27 cellular contexts compared by ENCODE assay signal in the genomic region with DNA sequence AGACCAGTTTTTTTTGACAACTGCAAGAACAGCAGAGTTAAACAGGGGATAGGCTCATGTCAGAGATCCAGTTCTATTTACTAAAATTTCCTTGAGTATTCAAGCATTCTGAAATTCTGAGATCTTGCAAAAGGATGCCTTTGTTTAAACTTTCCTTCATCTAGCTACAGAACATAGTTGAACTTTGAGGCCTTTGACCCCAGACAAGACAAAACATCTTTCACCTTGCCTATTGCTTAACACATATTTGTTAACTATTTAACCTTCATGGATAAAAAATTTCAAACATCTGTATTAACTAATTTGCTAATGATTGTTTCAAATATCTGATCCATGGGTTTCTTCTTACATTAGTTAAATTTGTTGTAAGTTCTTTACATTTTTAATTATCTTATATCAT. TPM values are rescaled to one million over a fixed set of nuclear protein-coding genes. Genes with fewer than 3 reads are reported as not detected.
DNase-seq lines count a peak whose midpoint lies in the region; ATAC-seq, FAIRE-seq and TF ChIP-seq lines count a peak whose summit lies in the region.
"Had no signal": no experiment of that assay in that cellular context is flagged by ENCODE, and none has a peak within 500 bp of the region (broad histone marks: within the 10 kb centered on the region; RNA-seq: fewer than 3 reads in every experiment).

No MANE protein-coding gene starts in this region.

- H3K4me1 ChIP-seq in liver (ENCODE audit: control insufficient read depth in 4 of 4, insufficient read depth in 4 of 4, low read length in 3 of 4): peaks cover 0 to 2% (median 0%) of the 10 kb centered on the region in 4 donors
- peaks cover 7% of the 10 kb centered on the region for H3K4me1 ChIP-seq in HepG2 (ENCODE audit: insufficient read depth, low read length)
- peaks cover 0 to 20% (median 0%) of the 10 kb centered on the region in 4 donors for H3K4me1 ChIP-seq in right lobe of liver
- H3K4me1 ChIP-seq: BE2C, BLaER1 had no signal

- TF ChIP-seq POLR2A in HepG2 (IDR thresholded peaks at IDR 0.05; ENCODE audit: insufficient read depth in 1 of 2, low read depth in 2 of 2, low read length in 2 of 2) (no peak), right lobe of liver (IDR thresholded peaks at IDR 0.05) (no peak)

- TF ChIP-seq RAD21 in liver (IDR thresholded peaks at IDR 0.05): no peak
- TF ChIP-seq RAD21 in HepG2 (CRISPR knock-in tag; IDR thresholded peaks at IDR 0.05): no peak

- FAIRE-seq in HepG2 (lab: Jason Lieb, UNC): no peak
- FAIRE-seq: GM12878, GM12892, GM19239 had no signal

- TF ChIP-seq CTCF in liver (IDR thresholded peaks at IDR 0.05; ENCODE audit: low read depth, low read length, missing input control): no peak
- no peak for TF ChIP-seq CTCF in HepG2 (CRISPR knock-in tag; IDR thresholded peaks at IDR 0.05)
- TF ChIP-seq CTCF in right lobe of liver (IDR thresholded peaks at IDR 0.05): no peak

- no peaks in the 10 kb centered on the region for H3K79me2 ChIP-seq in HepG2 (ENCODE audit: insufficient read depth, low read length)

- intact Hi-C loops in HepG2 (cut with micrococcal nuclease; ENCODE audit: unreplicated experiment): no loop called here
- intact Hi-C loops in right lobe of liver (cut with DNase I): no loop called here

- CTCF ChIA-PET in HepG2 (lab: Yijun Ruan, JAX; ENCODE audit: low intra/inter-chr PET ratio, low total read pairs): no interaction called here

- H3K4me2 ChIP-seq in HepG2 (ENCODE audit: low read depth, low read length): no peak overlapping the region
- H3K4me2 ChIP-seq: BLaER1 had no signal

- ATAC-seq in HepG2: no peak
- peak; percentile 42 to 81 (median 63) for ATAC-seq in right lobe of liver
- ATAC-seq: GM12878 had no signal

- no peak overlapping the region for H2AFZ ChIP-seq in HepG2 (ENCODE audit: low read length)

- BruUV-seq in HepG2 (replicated peaks; lab: Mats Ljungman, UMichigan): no TSS peak

- H3K9ac ChIP-seq in liver (ENCODE audit: low read depth in 1 of 2, low read length in 2 of 2): no peak overlapping the region
- H3K9ac ChIP-seq in HepG2 (ENCODE audit: insufficient read depth, low read depth, low read length): no peak overlapping the region
- H3K9ac ChIP-seq: BLaER1 had no signal

- TF ChIP-seq EP300 in HepG2 (IDR thresholded peaks at IDR 0.05; ENCODE audit: low read depth in 2 of 2, low read length in 2 of 2): no peak
- TF ChIP-seq EP300 in HepG2 (CRISPR knock-in tag; IDR thresholded peaks at IDR 0.05; ENCODE audit: borderline replicate concordance): no peak

- no peaks in the 10 kb centered on the region for H3K36me3 ChIP-seq in liver (ENCODE audit: control insufficient read depth in 4 of 4, insufficient read depth in 3 of 4, low read depth in 1 of 4, low read length in 3 of 4)
- H3K36me3 ChIP-seq in HepG2 (replicated peaks in 1 of 2; ENCODE audit: control insufficient read depth in 1 of 2, insufficient read depth in 2 of 2, low read length in 2 of 2): no peaks in the 10 kb centered on the region
- no peaks in the 10 kb centered on the region for H3K36me3 ChIP-seq in right lobe of liver
- H3K36me3 ChIP-seq: BE2C, BLaER1 had no signal

- no peak overlapping the region for H3K4me3 ChIP-seq in liver (ENCODE audit: low read depth in 1 of 3, low read length in 3 of 3)
- H3K4me3 ChIP-seq in HepG2 (replicated peaks in 1 of 3; ENCODE audit: insufficient read depth in 1 of 3, low read depth in 2 of 3, low read length in 3 of 3): no peak overlapping the region
- H3K4me3 ChIP-seq in right lobe of liver: no peak overlapping the region
- H3K4me3 ChIP-seq: BLaER1, GM12878 had no signal

- no peaks in the 10 kb centered on the region for H4K20me1 ChIP-seq in HepG2 (ENCODE audit: insufficient read depth, low read length)
- H4K20me1 ChIP-seq: BLaER1 had no signal

- H3K27me3 ChIP-seq in liver (ENCODE audit: control insufficient read depth in 4 of 4, insufficient read depth in 4 of 4, low read length in 3 of 4) (no peaks in the 10 kb centered on the region), HepG2 (ENCODE audit: control insufficient read depth in 1 of 2, insufficient read depth in 2 of 2, low read length in 2 of 2) (no peaks in the 10 kb centered on the region), right lobe of liver (no peaks in the 10 kb centered on the region)
- H3K27me3 ChIP-seq: BE2C, BLaER1 had no signal

- POLR2A ChIA-PET in HepG2 (lab: Yijun Ruan, JAX): no interaction called here

- DNase-seq in HepG2 (ENCODE audit: low spot score) (no peak), right lobe of liver (no peak), NCI-H1092 (lab: John Stamatoyannopoulos, UW) (no peak)
- DNase-seq in activated CD4-positive, alpha-beta T cell treated with anti-CD3 and anti-CD28 coated beads for 48 hours: no peak
- DNase-seq: ACHN; BE2C; C1 segment of cervical spinal cord; CD4-positive, alpha-beta memory T cell; CD4-positive, CD25-positive, alpha-beta regulatory T cell; CD8-positive, alpha-beta memory T cell; COR-L47; DMS 273 treated with DMSO at 0.1 percent for 48 hours; DMS153; DMS53; DMS79; DND-41; EL; GDM1 had no signal

- H3K27ac ChIP-seq in liver (ENCODE audit: low read depth in 1 of 2, low read length in 2 of 2): no peak overlapping the region
- H3K27ac ChIP-seq in HepG2 (ENCODE audit: extremely low read length, insufficient read depth, low read length): no peak overlapping the region
- H3K27ac ChIP-seq in right lobe of liver: peak overlapping the region in 1 of 3 donors; percentile 37
- H3K27ac ChIP-seq: 22Rv1, BLaER1 had no signal

- no peaks in the 10 kb centered on the region for H3K9me3 ChIP-seq in liver (ENCODE audit: control insufficient read depth in 4 of 4, low read length in 3 of 4)
- no peaks in the 10 kb centered on the region for H3K9me3 ChIP-seq in HepG2 (ENCODE audit: low read length)
- no peaks in the 10 kb centered on the region for H3K9me3 ChIP-seq in right lobe of liver
- H3K9me3 ChIP-seq: BE2C, BLaER1 had no signal

- in situ Hi-C loops in HepG2 (cut with HindIII; ENCODE audit: extremely low pct_ligation_motif_present, low pct_unique_long_range_greater_than_20kb): no loop called here

TF ChIP-seq in liver, 16 proteins besides CTCF, POLR2A, EP300 and RAD21 (continues in another document):
- TF ChIP-seq FOXA1 (IDR thresholded peaks at IDR 0.05): no peak
- no peak for TF ChIP-seq GABPA (IDR thresholded peaks at IDR 0.05 in 1 of 2, conservative IDR thresholded peaks at IDR 0.05 in 1 of 2)
- no peak for TF ChIP-seq MAX (IDR thresholded peaks at IDR 0.05)

TF ChIP-seq in HepG2, 621 proteins besides CTCF, POLR2A, EP300 and RAD21:
- TF ChIP-seq ZNF660 (CRISPR knock-in tag; IDR thresholded peaks at IDR 0.05; ENCODE audit: borderline replicate concordance, low read depth): no peak
- no peak for TF ChIP-seq ELK4 (CRISPR knock-in tag; IDR thresholded peaks at IDR 0.05; ENCODE audit: borderline replicate concordance)
- no peak for TF ChIP-seq ZEB1 (IDR thresholded peaks at IDR 0.05; ENCODE audit: insufficient replicate concordance, low read depth)
TF ChIP-seq in HepG2: peak in this region for 0.

RNA-seq across cellular contexts. Expression of gene GLYATL1, which starts 38.2 kb away (rescaled TPM):
- total RNA-seq in liver: 100 to 1,000 TPM in 1 of 2 donors, 10 to 100 TPM in 1; 64.9 to 622 TPM
- polyA plus RNA-seq in liver: 100 to 1,000 TPM; 246 to 248 TPM
- total RNA-seq in HepG2 (2016; rRNA removed; fragmentation: Illumina TruSeq; extraction: Trizol): 0.17 TPM in 1 of 2 replicates, not detected in the other
- total RNA-seq in HepG2 (2016; cell fraction: cytosol; rRNA removed; fragmentation: Illumina TruSeq; extraction: Trizol; ENCODE audit: low read depth): not detected in 2 replicates
- total RNA-seq in HepG2 (2016; cell fraction: insoluble cytoplasmic fraction; rRNA removed; fragmentation: Illumina TruSeq; extraction: Trizol): 0.34 TPM in 1 of 2 replicates, not detected in the other
- total RNA-seq in HepG2 (2016; cell fraction: membrane; rRNA removed; fragmentation: Illumina TruSeq; extraction: Trizol): 0.10 TPM in 1 of 2 replicates, not detected in the other
- not detected in 2 replicates for total RNA-seq in HepG2 (2016; cell fraction: nucleus; rRNA removed; fragmentation: Illumina TruSeq; extraction: Trizol)
- polyA plus RNA-seq in HepG2 (2011; rRNA removed): 0.17 TPM in 2 replicates
- 0.12 TPM in 1 of 2 replicates, not detected in the other for polyA plus RNA-seq in HepG2 (2011; cell fraction: cytosol; rRNA removed)
- 0.50 TPM in 1 of 2 replicates, not detected in the other for polyA plus RNA-seq in HepG2 (2011; cell fraction: nucleus; rRNA removed)
- polyA plus RNA-seq in HepG2 (2012): not detected in 2 replicates
- not detected in 2 replicates for polyA plus RNA-seq in HepG2 (2016; cell fraction: cytosol; fragmentation: Illumina TruSeq; extraction: Trizol; ENCODE audit: low read depth)
- 0.38 TPM in 1 of 2 replicates, not detected in the other for polyA plus RNA-seq in HepG2 (2016; cell fraction: insoluble cytoplasmic fraction; fragmentation: Illumina TruSeq; extraction: Trizol; ENCODE audit: low read depth)
- polyA plus RNA-seq in HepG2 (2016; cell fraction: membrane; fragmentation: Illumina TruSeq; extraction: Trizol; ENCODE audit: low read depth): not detected in 2 replicates
- not detected in 2 replicates for polyA plus RNA-seq in HepG2 (2016; cell fraction: nucleus; fragmentation: Illumina TruSeq; extraction: Trizol; ENCODE audit: insufficient read depth, low read depth)
- polyA minus RNA-seq in HepG2 (2011; rRNA and poly(A)+ RNA removed; ENCODE audit: low replicate concordance): not detected in 2 replicates
- polyA minus RNA-seq in HepG2 (2011; cell fraction: cytosol; rRNA and poly(A)+ RNA removed): not detected in 2 replicates
- polyA minus RNA-seq in HepG2 (2011; cell fraction: nucleus; rRNA and poly(A)+ RNA removed): not detected in 2 replicates
- 100 to 1,000 TPM; 200 to 425 (median 351) TPM for total RNA-seq in right lobe of liver
- total RNA-seq: A172; CD4-positive, alpha-beta memory T cell; CD4-positive, CD25-positive, alpha-beta regulatory T cell; CD8-positive, alpha-beta memory T cell; G401; GM12878 had no signal
- polyA plus RNA-seq: CD14-positive monocyte; CD4-positive, alpha-beta memory T cell; CD4-positive, CD25-positive, alpha-beta regulatory T cell; CD8-positive, alpha-beta memory T cell; GM12878 had no signal

Comparison
In these comparisons a context has a peak if more than half of its experiments do, and no peak if none do; other contexts are left out.
1. RNA of gene GLYATL1, which starts 38.2 kb away (total RNA-seq): 64.9 to 622 TPM in liver and 200 to 425 TPM in right lobe of liver; 0.10 to 0.34 TPM in HepG2; every median in the first group is over 10 times any median in the second.